17 cellular contexts compared by ENCODE assay signal in the genomic region with DNA sequence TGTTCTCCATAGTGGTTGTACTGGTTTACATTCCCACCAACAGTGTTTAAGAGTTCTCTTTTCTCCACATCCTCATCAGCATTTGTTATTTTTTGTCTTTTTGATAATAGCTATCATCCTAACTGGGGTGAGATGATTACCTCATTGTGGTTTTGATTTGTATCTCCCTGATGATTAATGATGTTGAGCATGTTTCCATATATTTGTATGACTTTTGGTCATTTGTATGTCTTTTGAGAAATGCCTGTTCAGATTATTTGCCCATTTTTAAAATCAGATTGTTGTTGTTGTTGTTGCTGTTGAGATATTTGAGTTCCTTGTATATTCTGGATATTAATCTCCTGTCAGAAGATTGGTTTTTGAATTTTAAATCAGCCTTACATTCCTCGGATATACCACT.
DNase-seq lines count a peak whose midpoint lies in the region; ATAC-seq, FAIRE-seq and TF ChIP-seq lines count a peak whose summit lies in the region.
"Had no signal": no experiment of that assay in that cellular context is flagged by ENCODE, and none has a peak within 500 bp of the region (broad histone marks: within the 10 kb centered on the region; RNA-seq: fewer than 3 reads in every experiment).

No MANE protein-coding gene starts in this region.

- TF ChIP-seq CTCF in A549 (IDR thresholded peaks at IDR 0.05): no peak
- no peak for TF ChIP-seq CTCF in K562 (IDR thresholded peaks at IDR 0.05 in 2 of 3, conservative IDR thresholded peaks at IDR 0.05 in 1 of 3; ENCODE audit: insufficient read depth in 2 of 3, low read depth in 1 of 3, low read length in 3 of 3)
- no peak for TF ChIP-seq CTCF in CD14-positive monocyte (IDR thresholded peaks at IDR 0.05)

- H3K79me2 ChIP-seq in Karpas-422 (ENCODE audit: low read length) (no peaks in the 10 kb centered on the region), K562 (ENCODE audit: control insufficient read depth, insufficient read depth, low read length) (peaks cover 4% of the 10 kb centered on the region; the same call in 1 of the 3 replicates)

- CTCF ChIA-PET in A549 (lab: Yijun Ruan, JAX): no interaction called here
- CTCF ChIA-PET in K562 (lab: Yijun Ruan, JAX; ENCODE audit: low intra/inter-chr PET ratio): no interaction called here

- no peak for ATAC-seq in A549
- no peak for ATAC-seq in K562

- no peaks in the 10 kb centered on the region for H3K27me3 ChIP-seq in Karpas-422 (ENCODE audit: low read length)
- no peaks in the 10 kb centered on the region for H3K27me3 ChIP-seq in K562 (ENCODE audit: control insufficient read depth in 2 of 2, insufficient read depth in 2 of 2, low read length in 2 of 2)
- H3K27me3 ChIP-seq: BLaER1 treated with 17β-estradiol and CSF1 and Interleukin-3, amounts not matched to agents 10 nM and 100 nM had no signal

- no peaks in the 10 kb centered on the region for H3K9me2 ChIP-seq in Karpas-422 (replicated peaks; ENCODE audit: insufficient read depth, low read length)

- H3K4me1 ChIP-seq in A549: no peaks in the 10 kb centered on the region
- H3K4me1 ChIP-seq in Karpas-422 (ENCODE audit: low read length): peaks cover 4% of the 10 kb centered on the region; the same call in 1 of the 2 replicates
- H3K4me1 ChIP-seq in K562 (replicated peaks in 1 of 2; ENCODE audit: control insufficient read depth in 2 of 2, insufficient read depth in 2 of 2, low read length in 2 of 2): no peaks in the 10 kb centered on the region

- no peak for TF ChIP-seq POLR2A in A549 (IDR thresholded peaks at IDR 0.05; ENCODE audit: low read length)
- no peak for TF ChIP-seq POLR2A in K562 (conservative IDR thresholded peaks at IDR 0.05)

- H3K27ac ChIP-seq in A549: no peak overlapping the region
- no peak overlapping the region for H3K27ac ChIP-seq in Karpas-422 (ENCODE audit: low read length)
- H3K27ac ChIP-seq in K562 (ENCODE audit: extremely low read depth, low read depth, low read length): no peak overlapping the region
- H3K27ac ChIP-seq: 22Rv1; BLaER1 treated with 17β-estradiol and CSF1 and Interleukin-3, amounts not matched to agents 10 nM and 100 nM; GM23248; HL-60 had no signal

- H3K4me1 Mint-ChIP-seq in CD14-positive monocyte: peaks cover 9% of the 10 kb centered on the region

- peaks cover 0 to 2% (median 0%) of the 10 kb centered on the region in 3 donors for H3K27me3 Mint-ChIP-seq in CD14-positive monocyte (ENCODE audit: low read depth in 3 of 3)
- H3K27me3 Mint-ChIP-seq: B cell; CD4-positive, CD25-positive, alpha-beta regulatory T cell; CD8-positive, alpha-beta memory T cell had no signal

- H4K20me1 ChIP-seq in Karpas-422 (ENCODE audit: insufficient read depth, low read depth, low read length): no peaks in the 10 kb centered on the region
- no peaks in the 10 kb centered on the region for H4K20me1 ChIP-seq in K562 (replicated peaks; ENCODE audit: control insufficient read depth, insufficient read depth, low read length)

- no peaks in the 10 kb centered on the region for H3K9me1 ChIP-seq in K562 (ENCODE audit: control insufficient read depth, insufficient read depth, low read length)

- H2AFZ ChIP-seq in Karpas-422 (ENCODE audit: low read length) (no peak overlapping the region), K562 (ENCODE audit: low read depth, low read length) (no peak overlapping the region)
- H2AFZ ChIP-seq: GM23248 had no signal

- H3K4me2 ChIP-seq in A549 (no peak overlapping the region), Karpas-422 (ENCODE audit: low read depth, low read length, poor library complexity, severe bottlenecking) (no peak overlapping the region), K562 (ENCODE audit: insufficient read depth, low read length) (no peak overlapping the region)
- H3K4me2 ChIP-seq: BLaER1 treated with 17β-estradiol and CSF1 and Interleukin-3, amounts not matched to agents 10 nM and 100 nM had no signal

- intact Hi-C loops in K562 (cut with micrococcal nuclease) (no loop called here), CD14-positive monocyte (cut with micrococcal nuclease) (no loop called here)

- no TSS peak for BruUV-seq in K562 (replicated peaks; lab: Mats Ljungman, UMichigan)

- peaks cover 0 to 3% (median 1%) of the 10 kb centered on the region in 7 donors for H3K9me3 Mint-ChIP-seq in CD14-positive monocyte

- H3K4me3 ChIP-seq in A549 (no peak overlapping the region), Karpas-422 (ENCODE audit: low read length) (no peak overlapping the region), K562 (no peak overlapping the region)
- H3K4me3 ChIP-seq: BLaER1 treated with 17β-estradiol and CSF1 and Interleukin-3, amounts not matched to agents 10 nM and 100 nM; GM23248 had no signal

- H3K9ac ChIP-seq in Karpas-422 (ENCODE audit: low read length) (no peak overlapping the region), K562 (ENCODE audit: insufficient read depth in 1 of 2, low read depth in 2 of 2, low read length in 2 of 2) (no peak overlapping the region)
- H3K9ac ChIP-seq: BLaER1 treated with 17β-estradiol and CSF1 and Interleukin-3, amounts not matched to agents 10 nM and 100 nM; GM23248 had no signal

- H3K9me3 ChIP-seq in A549 (no peaks in the 10 kb centered on the region), Karpas-422 (ENCODE audit: low read length) (no peaks in the 10 kb centered on the region), K562 (replicated peaks; ENCODE audit: control insufficient read depth, insufficient read depth, low read depth, low read length) (no peaks in the 10 kb centered on the region)

- WGBS in A549 (ENCODE audit: missing lambda C conversion rate): 89% methylated on average over 1 of the region's 1 CpG
- WGBS in K562 (ENCODE audit: insufficient coverage, low coverage, missing lambda C conversion rate): 64% methylated on average over 1 of the region's 1 CpG

- TF ChIP-seq RAD21 in A549 (conservative IDR thresholded peaks at IDR 0.05 in 1 of 2, IDR thresholded peaks at IDR 0.05 in 1 of 2) (no peak), K562 (CRISPR knock-in tag; conservative IDR thresholded peaks at IDR 0.05 in 1 of 2, IDR thresholded peaks at IDR 0.05 in 1 of 2) (no peak)

- peak; percentile 77 for FAIRE-seq in A549 (lab: Jason Lieb, UNC)
- FAIRE-seq in K562 (lab: Jason Lieb, UNC): no peak

- no peak overlapping the region for H3K4me3 Mint-ChIP-seq in CD14-positive monocyte
- H3K4me3 Mint-ChIP-seq: B cell; CD4-positive, CD25-positive, alpha-beta regulatory T cell had no signal

- no peak overlapping the region for H3K27ac Mint-ChIP-seq in CD14-positive monocyte
- H3K27ac Mint-ChIP-seq: B cell; CD4-positive, CD25-positive, alpha-beta regulatory T cell; CD8-positive, alpha-beta memory T cell had no signal

- in situ Hi-C loops in K562 (cut with MboI): no loop called here

- H3K36me3 Mint-ChIP-seq in CD14-positive monocyte: no peaks in the 10 kb centered on the region

- TF ChIP-seq EP300 in A549 (IDR thresholded peaks at IDR 0.05) (no peak), K562 (IDR thresholded peaks at IDR 0.05; ENCODE audit: low read length) (no peak)

- POLR2A ChIA-PET in A549 (lab: Yijun Ruan, JAX) (no interaction called here), K562 (lab: Yijun Ruan, JAX) (no interaction called here)

- no peaks in the 10 kb centered on the region for H3K36me3 ChIP-seq in Karpas-422 (ENCODE audit: insufficient read depth, low read length)
- H3K36me3 ChIP-seq in K562 (ENCODE audit: control insufficient read depth, insufficient read depth, low read length): no peaks in the 10 kb centered on the region

- DNase-seq in A549 (ENCODE audit: low read depth in 1 of 2, low spot score in 1 of 2) (no peak), ELR (ENCODE audit: low read depth) (peak; percentile 12), Karpas-422 (peak; percentile 15), K562 (ENCODE audit: extremely low read depth in 1 of 4, low spot score in 3 of 4) (no peak), CD14-positive monocyte (ENCODE audit: low spot score) (no peak), NCI-H748 (lab: John Stamatoyannopoulos, UW; ENCODE audit: unreplicated experiment) (no peak), NCI-H526 (lab: John Stamatoyannopoulos, UW) (no peak)
- no peak for DNase-seq in activated CD4-positive, alpha-beta T cell treated with anti-CD3 and anti-CD28 coated beads, Interleukin-2, amount 50 U/mL, for 4 hours
- DNase-seq: CD4-positive, CD25-positive, alpha-beta regulatory T cell; CD8-positive, alpha-beta memory T cell; COR-L47; GM23248; HCEC 1CT had no signal

TF ChIP-seq in A549, 52 proteins besides CTCF, POLR2A, EP300 and RAD21 (continues in another document):
- TF ChIP-seq KDM1A (IDR thresholded peaks at IDR 0.05; ENCODE audit: low read depth) (no peak), NPAS2 (CRISPR knock-in tag; IDR thresholded peaks at IDR 0.05; ENCODE audit: borderline replicate concordance) (no peak), HOXB5 (CRISPR knock-in tag; IDR thresholded peaks at IDR 0.05) (no peak), EHMT2 (IDR thresholded peaks at IDR 0.05; ENCODE audit: low read depth) (no peak), PHF8 (IDR thresholded peaks at IDR 0.05; ENCODE audit: borderline replicate concordance, low read depth) (no peak), FOSL2 (IDR thresholded peaks at IDR 0.05) (no peak), FOSL2 (CRISPR knock-in tag; IDR thresholded peaks at IDR 0.05) (no peak), FOSB (CRISPR knock-in tag; IDR thresholded peaks at IDR 0.05) (no peak)

TF ChIP-seq in K562, 482 proteins besides CTCF, POLR2A, EP300 and RAD21 (continues in another document):
- no peak for TF ChIP-seq TSC22D4 (tag; IDR thresholded peaks at IDR 0.05)
- no peak for TF ChIP-seq C11orf30 (IDR thresholded peaks at IDR 0.05; ENCODE audit: low read depth)
- TF ChIP-seq, protein P1, sequence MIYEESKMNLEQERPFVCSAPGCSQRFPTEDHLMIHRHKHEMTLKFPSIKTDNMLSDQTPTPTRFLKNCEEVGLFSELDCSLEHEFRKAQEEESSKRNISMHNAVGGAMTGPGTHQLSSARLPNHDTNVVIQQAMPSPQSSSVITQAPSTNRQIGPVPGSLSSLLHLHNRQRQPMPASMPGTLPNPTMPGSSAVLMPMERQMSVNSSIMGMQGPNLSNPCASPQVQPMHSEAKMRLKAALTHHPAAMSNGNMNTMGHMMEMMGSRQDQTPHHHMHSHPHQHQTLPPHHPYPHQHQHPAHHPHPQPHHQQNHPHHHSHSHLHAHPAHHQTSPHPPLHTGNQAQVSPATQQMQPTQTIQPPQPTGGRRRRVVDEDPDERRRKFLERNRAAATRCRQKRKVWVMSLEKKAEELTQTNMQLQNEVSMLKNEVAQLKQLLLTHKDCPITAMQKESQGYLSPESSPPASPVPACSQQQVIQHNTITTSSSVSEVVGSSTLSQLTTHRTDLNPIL (CRISPR knock-in tag; IDR thresholded peaks at IDR 0.05): no peak

Comparison
In these comparisons a context has a peak if more than half of its experiments do, and no peak if none do; other contexts are left out.
1. DNase-seq: peak in ELR (single experiment) and Karpas-422 (single experiment); none in A549 (0 of 2), K562 (0 of 4), CD14-positive monocyte (single experiment), activated CD4-positive, alpha-beta T cell treated with anti-CD3 and anti-CD28 coated beads, Interleukin-2, amount 50 U/mL, for 4 hours (0 of 2), NCI-H748 (single experiment) and NCI-H526 (0 of 2).